Comparison of ENCODE assay signal across 26 cellular contexts in the genomic region with DNA sequence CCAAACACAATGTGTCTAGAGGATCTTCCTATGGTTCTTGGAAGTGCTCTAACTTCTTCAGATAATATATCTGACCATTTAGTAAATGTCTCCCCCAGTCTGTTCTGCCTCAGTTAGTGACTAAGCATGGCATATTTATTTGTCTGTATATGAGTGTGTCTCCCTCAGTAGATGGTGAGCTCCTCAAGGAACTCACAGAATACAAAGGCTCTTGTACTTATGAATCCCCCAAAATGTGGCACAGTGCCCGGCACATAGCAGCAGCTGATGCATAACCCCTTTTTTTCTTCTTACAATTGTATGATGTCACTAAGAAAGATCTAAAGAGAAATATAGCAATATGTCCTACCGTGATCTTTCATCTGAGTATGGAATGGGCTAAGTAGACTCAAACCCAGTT.
DNase-seq lines count a peak whose midpoint lies in the region; TF ChIP-seq lines count a peak whose summit lies in the region.
"Had no signal": no experiment of that assay in that cellular context is flagged by ENCODE, and none has a peak within 500 bp of the region (broad histone marks: within the 10 kb centered on the region; RNA-seq: fewer than 3 reads in every experiment).

No MANE protein-coding gene starts in this region.

- no peak overlapping the region for H3K4ac ChIP-seq in mesenchymal stem cell (ENCODE audit: low read depth in 1 of 2, low read length in 2 of 2)

- no peak overlapping the region for H4K8ac ChIP-seq in mesenchymal stem cell (ENCODE audit: low read length)

- peaks cover 3% of the 10 kb centered on the region for H3K9me3 Mint-ChIP-seq in mesothelial cell of epicardium
- H3K9me3 Mint-ChIP-seq: GM23338 had no signal

- H3K14ac ChIP-seq in mesenchymal stem cell (ENCODE audit: low read length in 2 of 2): no peak overlapping the region

- H3K4me3 ChIP-seq in astrocyte of the cerebellum (ENCODE audit: low read depth, low read length) (no peak overlapping the region), fibroblast of mammary gland (ENCODE audit: control insufficient read depth, low read depth, low read length) (no peak overlapping the region), mesenchymal stem cell (ENCODE audit: insufficient read depth in 1 of 2, low read depth in 1 of 2, low read length in 2 of 2) (no peak overlapping the region)
- H3K4me3 ChIP-seq: BLaER1 treated with 17β-estradiol and CSF1 and Interleukin-3, amounts not matched to agents 10 nM and 100 nM; GM23338; HAP-1 had no signal

- no peaks in the 10 kb centered on the region for H3K79me1 ChIP-seq in mesenchymal stem cell (replicated peaks; ENCODE audit: low read length, poor library complexity, severe bottlenecking)

- DNase-seq in ELR (ENCODE audit: low read depth) (peak; percentile 12), astrocyte of the cerebellum (ENCODE audit: low read depth) (peak; percentile 38), fibroblast of mammary gland (ENCODE audit: low read depth) (peak; percentile 14), mesenchymal stem cell (no peak), AML-193 (lab: John Stamatoyannopoulos, UW) (no peak), NCI-H2227 (lab: John Stamatoyannopoulos, UW; ENCODE audit: unreplicated experiment) (no peak), ureter (ENCODE audit: low spot score) (no peak), mesothelial cell of epicardium (ENCODE audit: low spot score in 2 of 2, unreplicated experiment in 2 of 2) (no peak)
- DNase-seq: ACHN; CD4-positive, alpha-beta memory T cell; DMS153; Karpas-422; NCI-H1048; NCI-H1417 treated with DMSO at 0.1 percent for 48 hours; NCI-H187 treated with DMSO at 0.1 percent for 48 hours; NCI-H2107; NCI-H2227 treated with DMSO at 0.1 percent for 48 hours; NCI-H510A treated with DMSO at 0.1 percent for 48 hours; NCI-H748 treated with DMSO at 0.1 percent for 48 hours; SIG-M5; SK-N-SH had no signal

- H3K4me3 Mint-ChIP-seq in mesothelial cell of epicardium: no peak overlapping the region
- H3K4me3 Mint-ChIP-seq: CD4-positive, alpha-beta memory T cell; GM23338; IgD-negative memory B cell had no signal

- no peak overlapping the region for H2BK12ac ChIP-seq in mesenchymal stem cell (ENCODE audit: low read length in 2 of 2)

- no peaks in the 10 kb centered on the region for H3K9me3 ChIP-seq in mesenchymal stem cell (ENCODE audit: control insufficient read depth, low read length)
- H3K9me3 ChIP-seq: BLaER1 treated with 17β-estradiol and CSF1 and Interleukin-3, amounts not matched to agents 10 nM and 100 nM; HAP-1; SK-N-SH had no signal

- no peaks in the 10 kb centered on the region for H3K27me3 Mint-ChIP-seq in mesothelial cell of epicardium (ENCODE audit: low read depth)
- H3K27me3 Mint-ChIP-seq: CD4-positive, alpha-beta memory T cell; IgD-negative memory B cell had no signal

- in situ Hi-C loops in astrocyte of the cerebellum (cut with HindIII; ENCODE audit: low sequenced_read_pairs): no loop called here

- WGBS in mesenchymal stem cell: 95% methylated on average over 1 of the region's 2 CpGs

- no peak overlapping the region for H3K18ac ChIP-seq in mesenchymal stem cell (ENCODE audit: low read depth in 1 of 2, low read length in 2 of 2)

- H3K27ac ChIP-seq in mesenchymal stem cell (ENCODE audit: low read length, poor library complexity, severe bottlenecking): no peak overlapping the region
- H3K27ac ChIP-seq: 22Rv1; BLaER1 treated with 17β-estradiol and CSF1 and Interleukin-3, amounts not matched to agents 10 nM and 100 nM had no signal

- H3K36me3 ChIP-seq in mesenchymal stem cell (ENCODE audit: control insufficient read depth in 1 of 2, insufficient read depth in 2 of 2, low read depth in 1 of 2, low read length in 2 of 2): no peaks in the 10 kb centered on the region
- H3K36me3 ChIP-seq: BLaER1 treated with 17β-estradiol and CSF1 and Interleukin-3, amounts not matched to agents 10 nM and 100 nM; HAP-1 had no signal

- TF ChIP-seq CTCF in astrocyte of the cerebellum (IDR thresholded peaks at IDR 0.05; ENCODE audit: low read depth, low read length, missing control alignments) (no peak), fibroblast of mammary gland (conservative IDR thresholded peaks at IDR 0.05; ENCODE audit: control insufficient read depth, insufficient read depth, low read depth, low read length) (no peak), mesothelial cell of epicardium (IDR thresholded peaks at IDR 0.05; ENCODE audit: unreplicated experiment) (no peak)

- H3K27me3 ChIP-seq in mesenchymal stem cell (ENCODE audit: control insufficient read depth in 1 of 2, insufficient read depth in 1 of 2, low read length in 2 of 2): no peaks in the 10 kb centered on the region
- H3K27me3 ChIP-seq: BLaER1 treated with 17β-estradiol and CSF1 and Interleukin-3, amounts not matched to agents 10 nM and 100 nM had no signal

- no peak overlapping the region for H2BK15ac ChIP-seq in mesenchymal stem cell (ENCODE audit: low read depth, poor library complexity, severe bottlenecking)

- no peak overlapping the region for H3K27ac Mint-ChIP-seq in mesothelial cell of epicardium
- H3K27ac Mint-ChIP-seq: CD4-positive, alpha-beta memory T cell; GM23338; IgD-negative memory B cell had no signal

- no peak overlapping the region for H3K23ac ChIP-seq in mesenchymal stem cell (ENCODE audit: low read length in 2 of 2)

- H3K36me3 Mint-ChIP-seq in mesothelial cell of epicardium: no peaks in the 10 kb centered on the region
- H3K36me3 Mint-ChIP-seq: CD4-positive, alpha-beta memory T cell; IgD-negative memory B cell had no signal

- no peaks in the 10 kb centered on the region for H3K4me1 ChIP-seq in mesenchymal stem cell (ENCODE audit: control insufficient read depth, insufficient read depth, low read depth, low read length)
- H3K4me1 ChIP-seq: BLaER1 treated with 17β-estradiol and CSF1 and Interleukin-3, amounts not matched to agents 10 nM and 100 nM; HAP-1 had no signal

- no peak overlapping the region for H3K4me2 ChIP-seq in mesenchymal stem cell (ENCODE audit: low read length, poor library complexity, severe bottlenecking)
- H3K4me2 ChIP-seq: BLaER1 treated with 17β-estradiol and CSF1 and Interleukin-3, amounts not matched to agents 10 nM and 100 nM; GM23338; SK-N-SH had no signal

- H2BK120ac ChIP-seq in mesenchymal stem cell (ENCODE audit: low read depth, low read length): no peak overlapping the region

- no peak overlapping the region for H2BK5ac ChIP-seq in mesenchymal stem cell (ENCODE audit: low read depth, low read length, poor library complexity, severe bottlenecking)

- peak overlapping the region; percentile 57 for H2AK5ac ChIP-seq in mesenchymal stem cell (ENCODE audit: low read length, severe bottlenecking)

- H2AFZ ChIP-seq in mesenchymal stem cell (ENCODE audit: low read depth, low read length): no peak overlapping the region
- H2AFZ ChIP-seq: GM23338 had no signal

- no peak overlapping the region for H3K9ac ChIP-seq in mesenchymal stem cell (ENCODE audit: low read length)
- H3K9ac ChIP-seq: BLaER1 treated with 17β-estradiol and CSF1 and Interleukin-3, amounts not matched to agents 10 nM and 100 nM; SK-N-SH had no signal

- peaks cover 36% of the 10 kb centered on the region for H3K4me1 Mint-ChIP-seq in mesothelial cell of epicardium
- H3K4me1 Mint-ChIP-seq: CD4-positive, alpha-beta memory T cell; GM23338; IgD-negative memory B cell had no signal

- H4K91ac ChIP-seq in mesenchymal stem cell (ENCODE audit: low read length): no peak overlapping the region

Comparison
In these comparisons a context has a peak if more than half of its experiments do, and no peak if none do; other contexts are left out.
1. DNase-seq: peak in ELR (single experiment), astrocyte of the cerebellum (single experiment) and fibroblast of mammary gland (single experiment); none in mesenchymal stem cell (single experiment), AML-193 (0 of 2), NCI-H2227 (single experiment), ureter (single experiment) and mesothelial cell of epicardium (0 of 2).